ENCODE assay signal across 3 cellular contexts in genomic region chr17:49425004-49425286, GRCh38.
TF ChIP-seq lines count a peak whose summit lies in the region.

No MANE protein-coding gene starts in this region.

TF ChIP-seq in SK-N-SH, 30 proteins besides CTCF, POLR2A, EP300 and RAD21:
- no peak for TF ChIP-seq PBX3 (IDR thresholded peaks at IDR 0.05)
- TF ChIP-seq MXI1 (IDR thresholded peaks at IDR 0.05; ENCODE audit: low read depth, low read length), result no peak
- no peak for TF ChIP-seq REST (IDR thresholded peaks at IDR 0.05; ENCODE audit: low read depth, low read length)
- TF ChIP-seq TCF12 (IDR thresholded peaks at IDR 0.05), result no peak
- TF ChIP-seq MEF2A (IDR thresholded peaks at IDR 0.05; ENCODE audit: borderline replicate concordance, low read depth), result no peak
- TF ChIP-seq USF1 (IDR thresholded peaks at IDR 0.05; ENCODE audit: borderline replicate concordance, low read depth), result no peak
- TF ChIP-seq FOXM1 (IDR thresholded peaks at IDR 0.05; ENCODE audit: low read depth), result no peak
- no peak for TF ChIP-seq JUND (IDR thresholded peaks at IDR 0.05)
- no peak for TF ChIP-seq RCOR1 (IDR thresholded peaks at IDR 0.05; ENCODE audit: low read length)
- no peak for TF ChIP-seq SIN3A (IDR thresholded peaks at IDR 0.05; ENCODE audit: borderline replicate concordance, low read depth, low read length)
- TF ChIP-seq RFX5 (IDR thresholded peaks at IDR 0.05; ENCODE audit: low read length), result no peak
- no peak for TF ChIP-seq TEAD4 (IDR thresholded peaks at IDR 0.05; ENCODE audit: borderline replicate concordance, insufficient read depth)
- TF ChIP-seq EZH2phosphoT487 (IDR thresholded peaks at IDR 0.05; ENCODE audit: borderline replicate concordance, low read depth), result no peak
- no peak for TF ChIP-seq SMC3 (IDR thresholded peaks at IDR 0.05; ENCODE audit: low read depth, low read length)

TF ChIP-seq in SK-N-SH treated with all-trans-retinoic acid at 6 μM for 48 hours, 23 proteins besides CTCF, POLR2A, EP300 and RAD21:
- TF ChIP-seq ZFP3 (CRISPR knock-in tag; IDR thresholded peaks at IDR 0.05), result no peak

TF ChIP-seq in K562, 482 proteins besides CTCF, POLR2A, EP300 and RAD21 (continues in another document):
- TF ChIP-seq ETV5 (CRISPR knock-in tag; IDR thresholded peaks at IDR 0.05; ENCODE audit: low read depth) (no peak), ZNF445 (CRISPR knock-in tag; IDR thresholded peaks at IDR 0.05; ENCODE audit: low read depth) (0 out of 2 replicates have a peak, but pooled peaks have one; percentile 32), ZNF121 (CRISPR knock-in tag; conservative IDR thresholded peaks at IDR 0.05) (no peak), SMAD3 (CRISPR knock-in tag; conservative IDR thresholded peaks at IDR 0.05) (no peak), ZNF212 (CRISPR knock-in tag; IDR thresholded peaks at IDR 0.05) (no peak), NFYB (IDR thresholded peaks at IDR 0.05; ENCODE audit: extremely low read depth, insufficient read length) (no peak), FOXM1 (IDR thresholded peaks at IDR 0.05; ENCODE audit: low read depth) (no peak), FOXM1 (CRISPR knock-in tag; IDR thresholded peaks at IDR 0.05; ENCODE audit: low read depth) (no peak), TAF9B (IDR thresholded peaks at IDR 0.05; ENCODE audit: partially characterized antibody) (no peak), SMARCC2 (IDR thresholded peaks at IDR 0.05; ENCODE audit: low read depth) (no peak), POLR2B (IDR thresholded peaks at IDR 0.05; ENCODE audit: low read depth, partially characterized antibody) (no peak), CCAR2 (IDR thresholded peaks at IDR 0.05; ENCODE audit: low read depth, low read length) (no peak), ZBTB40 (IDR thresholded peaks at IDR 0.05) (0 out of 2 replicates have a peak, but pooled peaks have one; percentile 9), ZBTB40 (CRISPR knock-in tag; IDR thresholded peaks at IDR 0.05) (no peak), SAP30 (IDR thresholded peaks at IDR 0.05; ENCODE audit: borderline replicate concordance, insufficient read depth, low read depth, low read length, poor library complexity, severe bottlenecking) (no peak), FOXJ3 (CRISPR knock-in tag; IDR thresholded peaks at IDR 0.05) (no peak), BDP1 (IDR thresholded peaks at IDR 0.05; ENCODE audit: insufficient read depth, insufficient read length) (no peak), EHMT2 (IDR thresholded peaks at IDR 0.05) (no peak), ZBTB11 (CRISPR knock-in tag; IDR thresholded peaks at IDR 0.05) (0 out of 6 replicates have a peak, but pooled peaks of 1 of the 3 experiments have one; percentile 24), ZFX (CRISPR knock-in tag; IDR thresholded peaks at IDR 0.05) (peak; percentile 39; the same call in 1 of the 2 replicates), SRSF3 (IDR thresholded peaks at IDR 0.05; ENCODE audit: insufficient read depth, low read length) (no peak), AFF4 (CRISPR knock-in tag; IDR thresholded peaks at IDR 0.05) (no peak), RBFOX2 (IDR thresholded peaks at IDR 0.05; ENCODE audit: low read depth, low read length) (no peak), CHD2 (IDR thresholded peaks at IDR 0.05; ENCODE audit: low read depth, low read length) (no peak), FOXJ2 (tag; IDR thresholded peaks at IDR 0.05) (no peak), ZNF695 (CRISPR knock-in tag; IDR thresholded peaks at IDR 0.05) (no peak), SPI1 (IDR thresholded peaks at IDR 0.05; ENCODE audit: borderline replicate concordance, low read depth, low read length) (no peak), HLTF (IDR thresholded peaks at IDR 0.05) (no peak), GABPA (tag; conservative IDR thresholded peaks at IDR 0.05; ENCODE audit: low read depth) (peak; percentile 51; the same call in 1 of the 2 replicates), KLF16 (IDR thresholded peaks at IDR 0.05) (no peak), CREB1 (IDR thresholded peaks at IDR 0.05) (no peak), CREB1 (CRISPR knock-in tag; IDR thresholded peaks at IDR 0.05) (no peak), GATA2 (CRISPR knock-in tag; IDR thresholded peaks at IDR 0.05) (no peak), CBX1 (IDR thresholded peaks at IDR 0.05; ENCODE audit: low read depth) (no peak), HDGF (IDR thresholded peaks at IDR 0.05) (no peak), ILK (tag; IDR thresholded peaks at IDR 0.05; ENCODE audit: borderline replicate concordance, low read depth) (no peak), STAT6 (CRISPR knock-in tag; IDR thresholded peaks at IDR 0.05) (no peak), NR2C1 (IDR thresholded peaks at IDR 0.05) (no peak), NR2C1 (tag; IDR thresholded peaks at IDR 0.05) (0 out of 2 replicates have a peak, but pooled peaks have one; percentile 2), IFI16 (CRISPR knock-in tag; IDR thresholded peaks at IDR 0.05) (no peak), ZNF354B (CRISPR knock-in tag; IDR thresholded peaks at IDR 0.05) (no peak), ZNF232 (CRISPR knock-in tag; IDR thresholded peaks at IDR 0.05) (no peak), ZNF444 (CRISPR knock-in tag; IDR thresholded peaks at IDR 0.05) (no peak), ZNF165 (CRISPR knock-in tag; IDR thresholded peaks at IDR 0.05; ENCODE audit: borderline replicate concordance) (no peak), USF1 (CRISPR knock-in tag; IDR thresholded peaks at IDR 0.05) (no peak)
